8 cellular contexts compared by ENCODE assay signal in genomic region chr19:21082011-21082975, GRCh38. TPM values are rescaled to one million over a fixed set of nuclear protein-coding genes. Genes with fewer than 3 reads are reported as not detected.
DNase-seq lines count a peak whose midpoint lies in the region; ATAC-seq and TF ChIP-seq lines count a peak whose summit lies in the region.

TSS of gene ZNF714 (plus strand) at chr19:21082203. CDS start at chr19:21098269, 16,066 bp downstream.

- peak within 1 kb of the TSS; percentile 95 for H3K4me3 Mint-ChIP-seq in glutamatergic neuron (ENCODE audit: unreplicated experiment)
- peak within 1 kb of the TSS; percentile 100 for H3K4me3 Mint-ChIP-seq in osteocyte (ENCODE audit: unreplicated experiment)

- no peaks in the 10 kb centered on the region for H3K9me3 ChIP-seq in DND-41 (ENCODE audit: insufficient read depth, low read length, severe bottlenecking)
- H3K9me3 ChIP-seq in GM23248 (ENCODE audit: low read depth), result no peaks in the 10 kb centered on the region
- H3K9me3 ChIP-seq in thymus (ENCODE audit: control insufficient read depth), result no peaks in the 10 kb centered on the region

- H3K9me2 ChIP-seq in GM23248 (ENCODE audit: insufficient read depth), result no peaks in the 10 kb centered on the region

- H3K79me2 ChIP-seq in DND-41 (ENCODE audit: insufficient read depth, low read length) (peaks cover 41% of the 10 kb centered on the region), GM23248 (ENCODE audit: insufficient read depth) (peaks cover 14% of the 10 kb centered on the region; the same call in 1 of the 2 replicates)

- peaks cover 6% of the 10 kb centered on the region; the same call in 1 of the 2 replicates for H3F3A ChIP-seq in GM23248 (ENCODE audit: insufficient read depth)

- peaks cover 19% of the 10 kb centered on the region for H3K36me3 ChIP-seq in DND-41 (ENCODE audit: insufficient read depth, low read length)
- H3K36me3 ChIP-seq in GM23248 (ENCODE audit: low read depth), result no peaks in the 10 kb centered on the region; the same call in 1 of the 2 replicates
- peaks cover 5% of the 10 kb centered on the region for H3K36me3 ChIP-seq in thymus (ENCODE audit: control insufficient read depth, insufficient read depth)

- peak within 1 kb of the TSS; percentile 43 to 59 for H3K4me3 ChIP-seq in DND-41 (ENCODE audit: low read depth in 1 of 2, low read length in 2 of 2)
- peak within 1 kb of the TSS; percentile 70 for H3K4me3 ChIP-seq in GM23248
- peak within 1 kb of the TSS; percentile 85 for H3K4me3 ChIP-seq in LNCaP clone FGC (ENCODE audit: low read depth, low read length)
- peak within 1 kb of the TSS; percentile 67 for H3K4me3 ChIP-seq in thymus (ENCODE audit: low read length)

- H3K27ac Mint-ChIP-seq in glutamatergic neuron (ENCODE audit: unreplicated experiment) (peak within 1 kb of the TSS; percentile 98), osteocyte (ENCODE audit: unreplicated experiment) (peak within 1 kb of the TSS; percentile 99)

- no peaks in the 10 kb centered on the region for H3K27me3 Mint-ChIP-seq in glutamatergic neuron (ENCODE audit: unreplicated experiment)
- H3K27me3 Mint-ChIP-seq in osteocyte (ENCODE audit: unreplicated experiment), result no peaks in the 10 kb centered on the region

- H3K9me3 Mint-ChIP-seq in glutamatergic neuron (ENCODE audit: unreplicated experiment) (peaks cover 2% of the 10 kb centered on the region), osteocyte (ENCODE audit: unreplicated experiment) (no peaks in the 10 kb centered on the region)

- H3K27me3 ChIP-seq in DND-41 (ENCODE audit: insufficient read depth, low read length, poor library complexity) (no peaks in the 10 kb centered on the region), GM23248 (replicated peaks; ENCODE audit: insufficient read depth) (no peaks in the 10 kb centered on the region), thymus (ENCODE audit: control insufficient read depth, insufficient read depth) (no peaks in the 10 kb centered on the region)

- peak within 1 kb of the TSS; percentile 56 for H3K4me2 ChIP-seq in DND-41 (ENCODE audit: insufficient read depth, low read length)
- H3K4me2 ChIP-seq in GM23248 (ENCODE audit: unreplicated experiment), result peak within 1 kb of the TSS; percentile 59

- peak; percentile 97 for ATAC-seq in DND-41 (ENCODE audit: insufficient read depth, low read depth)

- TF ChIP-seq CTCF in DND-41 (IDR thresholded peaks at IDR 0.05; ENCODE audit: borderline replicate concordance, extremely low read depth, low read length, poor library complexity, severe bottlenecking) (no peak), LNCaP clone FGC (IDR thresholded peaks at IDR 0.05; ENCODE audit: control insufficient read depth, extremely low read depth, insufficient read depth) (no peak), glutamatergic neuron (IDR thresholded peaks at IDR 0.05; ENCODE audit: partially characterized antibody, unreplicated experiment) (no peak), osteocyte (IDR thresholded peaks at IDR 0.05) (no peak)

- H3K9ac ChIP-seq in DND-41 (ENCODE audit: low read depth, low read length) (peak within 1 kb of the TSS; percentile 62), GM23248 (peak within 1 kb of the TSS; percentile 82)

- H3K4me1 ChIP-seq in DND-41 (ENCODE audit: insufficient read depth, low read length) (peaks cover 23% of the 10 kb centered on the region), GM23248 (ENCODE audit: insufficient read depth) (peaks cover 18% of the 10 kb centered on the region), thymus (ENCODE audit: control insufficient read depth, insufficient read depth, low read length) (peaks cover 2% of the 10 kb centered on the region)

- H3K4me1 Mint-ChIP-seq in glutamatergic neuron (ENCODE audit: low read depth, unreplicated experiment) (peaks cover 6% of the 10 kb centered on the region), osteocyte (ENCODE audit: unreplicated experiment) (peaks cover 27% of the 10 kb centered on the region)

- H3K36me3 Mint-ChIP-seq in glutamatergic neuron (ENCODE audit: unreplicated experiment), result peaks cover 5% of the 10 kb centered on the region
- H3K36me3 Mint-ChIP-seq in osteocyte (ENCODE audit: unreplicated experiment), result peaks cover 4% of the 10 kb centered on the region

- H4K20me1 ChIP-seq in DND-41 (ENCODE audit: insufficient read depth, low read length) (no peaks in the 10 kb centered on the region), GM23248 (ENCODE audit: insufficient read depth) (no peaks in the 10 kb centered on the region)

- H2AFZ ChIP-seq in DND-41 (ENCODE audit: low read depth, low read length) (peak within 1 kb of the TSS; percentile 64), GM23248 (peak within 1 kb of the TSS; percentile 78)

- in situ Hi-C loops in GM23248 (cut with MboI) (no loop called here), SK-MEL-5 (cut with HindIII; ENCODE audit: low pct_unique_long_range_greater_than_20kb, low sequenced_read_pairs) (no loop called here)

- DNase-seq in DND-41, result peak; percentile 89
- peak; percentile 87 for DNase-seq in GM23248
- peak; percentile 96 for DNase-seq in LNCaP clone FGC (ENCODE audit: low read depth)
- DNase-seq in SK-MEL-5 (ENCODE audit: low read depth, low spot score), result peak; percentile 94
- DNase-seq in activated naive CD4-positive, alpha-beta T cell treated with anti-CD3 and anti-CD28 coated beads, Interleukin-2, amount 50 U/mL, for 16 hours, result peak; percentile 79
- DNase-seq in glutamatergic neuron, result peak; percentile 81
- DNase-seq in osteocyte (ENCODE audit: extremely low spot score, unreplicated experiment), result peak; percentile 95

- 46 to 51% methylated on average over 37 to 38 of the region's 38 CpGs for WGBS in GM23248 (ENCODE audit: low coverage in 1 of 2, low lambda C conversion rate in 2 of 2, missing lambda C conversion rate in 2 of 2), 2 experiments
- 39% methylated on average over 38 of the region's 38 CpGs for whole genome bisulfite sequencing in thymus

- H3K27ac ChIP-seq in DND-41 (ENCODE audit: low read length), result peak within 1 kb of the TSS; percentile 74
- peak within 1 kb of the TSS; percentile 67 for H3K27ac ChIP-seq in GM23248
- H3K27ac ChIP-seq in thymus (ENCODE audit: low read depth), result peak within 1 kb of the TSS; percentile 70

RNA-seq across cellular contexts. Expression of gene ZNF714, which starts in this region (rescaled TPM):
- total RNA-seq in GM23248 (2014; rRNA removed; shearing (Covaris generic)), result 9.9 and 12.9 TPM in 2 replicates
- 6.9 and 7.0 TPM in 2 replicates for polyA plus RNA-seq in GM23248 (2016; fragmentation: Nextera tagmentation; extraction: Ambion mirVana)
- total RNA-seq in SK-MEL-5 (2014; rRNA removed; shearing (Covaris generic)), result 6.0 and 7.3 TPM in 2 replicates
- 3.5 and 10.6 TPM in 2 replicates for polyA plus RNA-seq in SK-MEL-5 (2015; cell fraction: cytosol; rRNA removed)
- polyA plus RNA-seq in SK-MEL-5 (2015; cell fraction: nucleus; rRNA removed), result 5.1 and 5.7 TPM in 2 replicates
- total RNA-seq in glutamatergic neuron (ENCODE audit: unreplicated experiment), result 22.0 TPM
- 7.5 and 7.9 TPM in 2 replicates for total RNA-seq in osteocyte
- 5.0 TPM for polyA plus RNA-seq in thymus

Comparison
In these comparisons a context has a peak if more than half of its experiments do, and no peak if none do; other contexts are left out.
1. Peak in every context shown above with its lines: DNase-seq, ATAC-seq, H3K4me3 ChIP-seq and H3K27ac ChIP-seq.